ENCODE assay signal across 8 cellular contexts in genomic region chr17:67377727-67378443, GRCh38. TPM values are rescaled to one million over a fixed set of nuclear protein-coding genes. Genes with fewer than 3 reads are reported as not detected.
DNase-seq lines count a peak whose midpoint lies in the region; ATAC-seq and TF ChIP-seq lines count a peak whose summit lies in the region.

No MANE protein-coding gene starts in this region.

- DNase-seq in H7 (peak; percentile 85), NCI-H2227 (lab: John Stamatoyannopoulos, UW; ENCODE audit: unreplicated experiment) (peak; percentile 69), A172 (ENCODE audit: low spot score) (no peak)
- DNase-seq in activated CD8-positive, alpha-beta memory T cell treated with anti-CD3 and anti-CD28 coated beads for 24 hours = peak; percentile 85
- DNase-seq in stimulated activated naive CD8-positive, alpha-beta T cell treated with anti-CD3 and anti-CD28 coated beads, Interleukin-15, amount 100 ng/mL, for 72 hours = peak; percentile 73 to 76

- H3K9me3 Mint-ChIP-seq in stimulated activated naive CD8-positive, alpha-beta T cell treated with anti-CD3 and anti-CD28 coated beads, Interleukin-15, amount 100 ng/mL, for 72 hours = no peaks in the 10 kb centered on the region

- peaks cover 14% of the 10 kb centered on the region for H3F3A ChIP-seq in DOHH2 (ENCODE audit: control insufficient read depth, insufficient read depth)

- H3K4me3 Mint-ChIP-seq in stimulated activated naive CD8-positive, alpha-beta T cell treated with anti-CD3 and anti-CD28 coated beads, Interleukin-15, amount 100 ng/mL, for 72 hours = peak overlapping the region; percentile 95 to 98

- peak overlapping the region; percentile 91 for H3K4me2 ChIP-seq in DOHH2 (ENCODE audit: low read length)

- ATAC-seq in stimulated activated naive CD8-positive, alpha-beta T cell treated with anti-CD3 and anti-CD28 coated beads, Interleukin-15, amount 100 ng/mL, for 72 hours = peak; percentile 44

- peak overlapping the region; percentile 60 for H3K27ac ChIP-seq in DOHH2 (ENCODE audit: low read depth, low read length)

- no peaks in the 10 kb centered on the region for H3K9me2 ChIP-seq in DOHH2 (replicated peaks; ENCODE audit: control insufficient read depth, low read length)

- no peaks in the 10 kb centered on the region for H3K9me3 ChIP-seq in DOHH2 (ENCODE audit: control insufficient read depth, insufficient read depth, low read length)
- H3K9me3 ChIP-seq in endocrine pancreas (ENCODE audit: control insufficient read depth, low read length) = no peaks in the 10 kb centered on the region
- H3K9me3 ChIP-seq in mononuclear cell (ENCODE audit: low read depth, low read length) = no peaks in the 10 kb centered on the region

- no peak for TF ChIP-seq CTCF in DOHH2 (IDR thresholded peaks at IDR 0.05; ENCODE audit: low read depth, low read length, poor library complexity, severe bottlenecking)

- H3K4me1 Mint-ChIP-seq in stimulated activated naive CD8-positive, alpha-beta T cell treated with anti-CD3 and anti-CD28 coated beads, Interleukin-15, amount 100 ng/mL, for 72 hours = peaks cover 60% of the 10 kb centered on the region

- H3K4me1 ChIP-seq in DOHH2 (ENCODE audit: control insufficient read depth, low read length) (peaks cover 31% of the 10 kb centered on the region), endocrine pancreas (ENCODE audit: control insufficient read depth, insufficient read depth, low read length) (peaks cover 7% of the 10 kb centered on the region), mononuclear cell (ENCODE audit: insufficient read depth, low read length) (peaks cover 43% of the 10 kb centered on the region)

- H3K27me3 Mint-ChIP-seq in stimulated activated naive CD8-positive, alpha-beta T cell treated with anti-CD3 and anti-CD28 coated beads, Interleukin-15, amount 100 ng/mL, for 72 hours = no peaks in the 10 kb centered on the region

- peaks cover 16% of the 10 kb centered on the region for H3K27me3 ChIP-seq in DOHH2 (ENCODE audit: control insufficient read depth, low read length)
- H3K27me3 ChIP-seq in H7 (ENCODE audit: control insufficient read depth, insufficient read depth, low read length) = no peaks in the 10 kb centered on the region
- H3K27me3 ChIP-seq in endocrine pancreas (ENCODE audit: control insufficient read depth, insufficient read depth, low read length) = no peaks in the 10 kb centered on the region
- H3K27me3 ChIP-seq in mononuclear cell (ENCODE audit: insufficient read depth, low read length) = no peaks in the 10 kb centered on the region

- peaks cover 9% of the 10 kb centered on the region for H3K79me2 ChIP-seq in DOHH2 (ENCODE audit: control insufficient read depth, low read length)

- H3K4me3 ChIP-seq in DOHH2 (ENCODE audit: low read length) = peak overlapping the region; percentile 85
- H3K4me3 ChIP-seq in H7 (ENCODE audit: insufficient read depth, low read depth, low read length) = peak overlapping the region; percentile 87
- H3K4me3 ChIP-seq in endocrine pancreas (ENCODE audit: control insufficient read depth, insufficient read depth, low read length) = peak overlapping the region; percentile 49
- peak overlapping the region; percentile 94 for H3K4me3 ChIP-seq in mononuclear cell (ENCODE audit: low read length)

- peak overlapping the region; percentile 86 to 97 for H3K27ac Mint-ChIP-seq in stimulated activated naive CD8-positive, alpha-beta T cell treated with anti-CD3 and anti-CD28 coated beads, Interleukin-15, amount 100 ng/mL, for 72 hours

- H4K20me1 ChIP-seq in DOHH2 (ENCODE audit: control insufficient read depth, insufficient read depth, low read depth, low read length) = no peaks in the 10 kb centered on the region

- H3K9ac ChIP-seq in endocrine pancreas (ENCODE audit: control insufficient read depth, insufficient read depth, low read length) = peak overlapping the region; percentile 82

- H3K36me3 ChIP-seq in DOHH2 (ENCODE audit: control insufficient read depth, low read length) = peaks cover 4% of the 10 kb centered on the region; the same call in 1 of the 2 replicates
- H3K36me3 ChIP-seq in H7 (replicated peaks; ENCODE audit: control insufficient read depth, insufficient read depth, low read length) = no peaks in the 10 kb centered on the region
- no peaks in the 10 kb centered on the region for H3K36me3 ChIP-seq in endocrine pancreas (ENCODE audit: control insufficient read depth, insufficient read depth, low read length)

RNA-seq across cellular contexts. Expression of gene PITPNC1, which starts 0.8 kb away (rescaled TPM):
- total RNA-seq in H7 (2014; rRNA removed; shearing (Covaris generic)) = 22.3 and 25.3 TPM in 2 replicates
- total RNA-seq in mononuclear cell = 52.8 TPM
- total RNA-seq in A172 (2014; rRNA removed; shearing (Covaris generic)) = 2.0 and 2.7 TPM in 2 replicates

RNA-seq across cellular contexts. Expression of gene PSMD12, which starts 11.5 kb away (rescaled TPM):
- 27.5 and 27.8 TPM in 2 replicates for total RNA-seq in H7 (2014; rRNA removed; shearing (Covaris generic))
- total RNA-seq in mononuclear cell = 40.3 TPM
- total RNA-seq in A172 (2014; rRNA removed; shearing (Covaris generic)) = 58.1 and 59.4 TPM in 2 replicates
